Comparison of ENCODE assay signal across 1 cellular context in genomic region chr3:159856496-159857098, GRCh38.
TF ChIP-seq lines count a peak whose summit lies in the region.

No MANE protein-coding gene starts in this region.

TF ChIP-seq in WTC11, 78 proteins besides CTCF, POLR2A, EP300 and RAD21 (continued from another document):
- TF ChIP-seq ATF3 (CRISPR knock-in tag; conservative IDR thresholded peaks at IDR 0.05) (no peak), SOX15 (CRISPR knock-in tag; IDR thresholded peaks at IDR 0.05) (no peak), HMGA2 (CRISPR knock-in tag; IDR thresholded peaks at IDR 0.05) (no peak)
